29 cellular contexts compared by ENCODE assay signal in the genomic region with DNA sequence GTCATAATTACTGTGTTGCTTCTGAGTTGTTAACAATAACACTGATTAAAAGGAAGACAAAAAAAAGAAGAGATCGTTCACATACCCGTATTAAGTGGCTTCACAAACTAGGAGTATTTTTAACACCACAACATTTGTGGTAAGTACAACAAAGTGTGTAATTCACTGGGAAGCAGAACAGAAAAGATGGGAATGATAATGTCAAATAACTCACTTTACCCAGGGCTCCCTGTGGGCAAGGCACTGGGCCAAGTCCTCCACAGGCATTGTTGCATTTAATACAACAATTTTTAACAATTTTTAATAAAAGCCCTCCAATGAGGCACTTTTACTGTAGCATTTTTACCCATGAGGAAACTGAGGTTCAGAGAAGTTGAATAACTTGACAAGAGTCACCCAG.
DNase-seq lines count a peak whose midpoint lies in the region; ATAC-seq and TF ChIP-seq lines count a peak whose summit lies in the region.
"Had no signal": no experiment of that assay in that cellular context is flagged by ENCODE, and none has a peak within 500 bp of the region (broad histone marks: within the 10 kb centered on the region; RNA-seq: fewer than 3 reads in every experiment).

No MANE protein-coding gene starts in this region.

- H3K9me2 ChIP-seq in SK-N-SH: no peaks in the 10 kb centered on the region

- CTCF ChIA-PET in SK-N-SH (lab: Yijun Ruan, JAX): no interaction called here

- no peak for ATAC-seq in SK-N-SH treated with all-trans-retinoic acid at 6 μM for 48 hours
- ATAC-seq: A549; CD8-positive, alpha-beta T cell had no signal

- H3K4me3 ChIP-seq in SK-N-SH (ENCODE audit: low read depth in 2 of 2, low read length in 1 of 2): no peak overlapping the region
- H3K4me3 ChIP-seq in SK-N-MC: no peak overlapping the region
- H3K4me3 ChIP-seq: A549; BLaER1; BLaER1 treated with 17β-estradiol and CSF1 and Interleukin-3, amounts not matched to agents 10 nM and 100 nM had no signal

- H3K27ac ChIP-seq in SK-N-SH (ENCODE audit: low read depth in 2 of 2, low read length in 1 of 2): peak overlapping the region in 1 of 2 experiments; percentile 37; a peak in 1 of 4 replicates
- no peak overlapping the region for H3K27ac ChIP-seq in SK-N-MC
- H3K27ac ChIP-seq: 22Rv1; A549; BLaER1; BLaER1 treated with 17β-estradiol and CSF1 and Interleukin-3, amounts not matched to agents 10 nM and 100 nM; C4-2B had no signal

- no peak for TF ChIP-seq CTCF in SK-N-SH (IDR thresholded peaks at IDR 0.05)

- H3K27me3 ChIP-seq in SK-N-SH (ENCODE audit: insufficient read depth): no peaks in the 10 kb centered on the region
- H3K27me3 ChIP-seq: BE2C; BLaER1; BLaER1 treated with 17β-estradiol and CSF1 and Interleukin-3, amounts not matched to agents 10 nM and 100 nM had no signal

- H4K20me1 ChIP-seq in SK-N-SH (ENCODE audit: insufficient read depth): no peaks in the 10 kb centered on the region
- H4K20me1 ChIP-seq: BLaER1; BLaER1 treated with 17β-estradiol and CSF1 and Interleukin-3, amounts not matched to agents 10 nM and 100 nM had no signal

- 50% methylated on average over 2 of the region's 2 CpGs for WGBS in SK-N-SH (ENCODE audit: low lambda C conversion rate)

- 0 out of 2 replicates have a peak overlapping the region, but pooled peaks have one; percentile 29 for H2AFZ ChIP-seq in SK-N-SH (ENCODE audit: low read depth)

- no peak for TF ChIP-seq RAD21 in SK-N-SH (IDR thresholded peaks at IDR 0.05; ENCODE audit: low read length)

- H3K36me3 ChIP-seq in SK-N-SH (replicated peaks in 1 of 2; ENCODE audit: control insufficient read depth in 1 of 2, insufficient read depth in 2 of 2, low read length in 1 of 2) (no peaks in the 10 kb centered on the region), SK-N-MC (ENCODE audit: insufficient read depth, low read length) (no peaks in the 10 kb centered on the region)
- H3K36me3 ChIP-seq: BE2C; BLaER1; BLaER1 treated with 17β-estradiol and CSF1 and Interleukin-3, amounts not matched to agents 10 nM and 100 nM had no signal

- DNase-seq in SK-N-SH (no peak), SK-N-MC (ENCODE audit: low read depth, low spot score) (peak; percentile 6)
- no peak for DNase-seq in activated naive CD4-positive, alpha-beta T cell treated with Interleukin-2 at 50 U/mL for 16 hours
- DNase-seq: 8988T; ACHN; AML-193; BE2C; C1 segment of cervical spinal cord; Caco-2; Calu3; CD4-positive, alpha-beta memory T cell; CD4-positive, alpha-beta T cell; CD4-positive, CD25-positive, alpha-beta regulatory T cell; CD8-positive, alpha-beta memory T cell; CD8-positive, alpha-beta T cell; COR-L47; DMS 273 treated with DMSO at 0.1 percent for 48 hours; DMS153; DMS53; DMS79; DMS79 treated with DMSO at 0.1 percent for 48 hours; DND-41; EL had no signal

- no peaks in the 10 kb centered on the region for H3K79me2 ChIP-seq in SK-N-SH (ENCODE audit: insufficient read depth)

- H3K4me1 ChIP-seq in SK-N-SH (ENCODE audit: control insufficient read depth in 1 of 2, insufficient read depth in 2 of 2, low read depth in 1 of 2, low read length in 1 of 2): peaks cover 0 to 7% of the 10 kb centered on the region in 2 experiments; a peak in 3 of 4 replicates
- H3K4me1 ChIP-seq: A549; BE2C; BLaER1; BLaER1 treated with 17β-estradiol and CSF1 and Interleukin-3, amounts not matched to agents 10 nM and 100 nM; Caco-2 had no signal

- POLR2A ChIA-PET in SK-N-SH (lab: Yijun Ruan, JAX): no interaction called here

- TF ChIP-seq EP300 in SK-N-SH (IDR thresholded peaks at IDR 0.05; ENCODE audit: borderline replicate concordance in 1 of 2, low read depth in 1 of 2, low read length in 1 of 2): peak; percentile 8 to 41; a peak in 1 of 4 replicates

- H3K9ac ChIP-seq in SK-N-SH: no peak overlapping the region
- no peak overlapping the region for H3K9ac ChIP-seq in SK-N-MC (ENCODE audit: insufficient read length)
- H3K9ac ChIP-seq: BLaER1; BLaER1 treated with 17β-estradiol and CSF1 and Interleukin-3, amounts not matched to agents 10 nM and 100 nM had no signal

- peaks cover 11% of the 10 kb centered on the region for H3F3A ChIP-seq in SK-N-SH (replicated peaks; ENCODE audit: insufficient read depth)

- H3K9me3 ChIP-seq in SK-N-SH (no peaks in the 10 kb centered on the region), SK-N-MC (ENCODE audit: low read depth, low read length) (no peaks in the 10 kb centered on the region)
- H3K9me3 ChIP-seq: A549; BE2C; BLaER1; BLaER1 treated with 17β-estradiol and CSF1 and Interleukin-3, amounts not matched to agents 10 nM and 100 nM; Caco-2 had no signal

- H3K4me2 ChIP-seq in SK-N-SH: no peak overlapping the region
- H3K4me2 ChIP-seq: A549; BLaER1; BLaER1 treated with 17β-estradiol and CSF1 and Interleukin-3, amounts not matched to agents 10 nM and 100 nM had no signal

TF ChIP-seq in SK-N-SH, 30 proteins besides CTCF, POLR2A, EP300 and RAD21:
- TF ChIP-seq YY1 (IDR thresholded peaks at IDR 0.05; ENCODE audit: low read depth) (no peak), NFIC (IDR thresholded peaks at IDR 0.05; ENCODE audit: borderline replicate concordance) (peak; percentile 69), GABPA (IDR thresholded peaks at IDR 0.05; ENCODE audit: low read depth) (no peak), RXRA (IDR thresholded peaks at IDR 0.05; ENCODE audit: borderline replicate concordance, low read depth) (no peak), TCF12 (IDR thresholded peaks at IDR 0.05) (peak; percentile 70)
- TF ChIP-seq, protein P1, sequence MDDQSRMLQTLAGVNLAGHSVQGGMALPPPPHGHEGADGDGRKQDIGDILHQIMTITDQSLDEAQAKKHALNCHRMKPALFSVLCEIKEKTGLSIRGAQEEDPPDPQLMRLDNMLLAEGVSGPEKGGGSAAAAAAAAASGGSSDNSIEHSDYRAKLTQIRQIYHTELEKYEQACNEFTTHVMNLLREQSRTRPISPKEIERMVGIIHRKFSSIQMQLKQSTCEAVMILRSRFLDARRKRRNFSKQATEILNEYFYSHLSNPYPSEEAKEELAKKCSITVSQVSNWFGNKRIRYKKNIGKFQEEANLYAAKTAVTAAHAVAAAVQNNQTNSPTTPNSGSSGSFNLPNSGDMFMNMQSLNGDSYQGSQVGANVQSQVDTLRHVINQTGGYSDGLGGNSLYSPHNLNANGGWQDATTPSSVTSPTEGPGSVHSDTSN (IDR thresholded peaks at IDR 0.05): peak; percentile 68
- TF ChIP-seq, protein P2, sequence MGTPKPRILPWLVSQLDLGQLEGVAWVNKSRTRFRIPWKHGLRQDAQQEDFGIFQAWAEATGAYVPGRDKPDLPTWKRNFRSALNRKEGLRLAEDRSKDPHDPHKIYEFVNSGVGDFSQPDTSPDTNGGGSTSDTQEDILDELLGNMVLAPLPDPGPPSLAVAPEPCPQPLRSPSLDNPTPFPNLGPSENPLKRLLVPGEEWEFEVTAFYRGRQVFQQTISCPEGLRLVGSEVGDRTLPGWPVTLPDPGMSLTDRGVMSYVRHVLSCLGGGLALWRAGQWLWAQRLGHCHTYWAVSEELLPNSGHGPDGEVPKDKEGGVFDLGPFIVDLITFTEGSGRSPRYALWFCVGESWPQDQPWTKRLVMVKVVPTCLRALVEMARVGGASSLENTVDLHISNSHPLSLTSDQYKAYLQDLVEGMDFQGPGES (IDR thresholded peaks at IDR 0.05; ENCODE audit: low read depth, low read length): no peak
- TF ChIP-seq, protein P3, sequence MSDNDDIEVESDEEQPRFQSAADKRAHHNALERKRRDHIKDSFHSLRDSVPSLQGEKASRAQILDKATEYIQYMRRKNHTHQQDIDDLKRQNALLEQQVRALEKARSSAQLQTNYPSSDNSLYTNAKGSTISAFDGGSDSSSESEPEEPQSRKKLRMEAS (IDR thresholded peaks at IDR 0.05; ENCODE audit: low read depth): no peak
TF ChIP-seq in SK-N-SH: peak in this region for 3.

TF ChIP-seq in SK-N-SH treated with all-trans-retinoic acid at 6 μM for 48 hours, 23 proteins besides CTCF, POLR2A, EP300 and RAD21 (continues in another document):
- no peak for TF ChIP-seq ISL1 (CRISPR knock-in tag; IDR thresholded peaks at IDR 0.05)
- TF ChIP-seq CSDC2 (CRISPR knock-in tag; IDR thresholded peaks at IDR 0.05): no peak
- TF ChIP-seq, protein P4, sequence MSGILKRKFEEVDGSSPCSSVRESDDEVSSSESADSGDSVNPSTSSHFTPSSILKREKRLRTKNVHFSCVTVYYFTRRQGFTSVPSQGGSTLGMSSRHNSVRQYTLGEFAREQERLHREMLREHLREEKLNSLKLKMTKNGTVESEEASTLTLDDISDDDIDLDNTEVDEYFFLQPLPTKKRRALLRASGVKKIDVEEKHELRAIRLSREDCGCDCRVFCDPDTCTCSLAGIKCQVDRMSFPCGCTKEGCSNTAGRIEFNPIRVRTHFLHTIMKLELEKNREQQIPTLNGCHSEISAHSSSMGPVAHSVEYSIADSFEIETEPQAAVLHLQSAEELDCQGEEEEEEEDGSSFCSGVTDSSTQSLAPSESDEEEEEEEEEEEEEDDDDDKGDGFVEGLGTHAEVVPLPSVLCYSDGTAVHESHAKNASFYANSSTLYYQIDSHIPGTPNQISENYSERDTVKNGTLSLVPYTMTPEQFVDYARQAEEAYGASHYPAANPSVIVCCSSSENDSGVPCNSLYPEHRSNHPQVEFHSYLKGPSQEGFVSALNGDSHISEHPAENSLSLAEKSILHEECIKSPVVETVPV (CRISPR knock-in tag; IDR thresholded peaks at IDR 0.05): no peak
- TF ChIP-seq PPARA (CRISPR knock-in tag; IDR thresholded peaks at IDR 0.05; ENCODE audit: borderline replicate concordance): no peak
- no peak for TF ChIP-seq OSR1 (CRISPR knock-in tag; IDR thresholded peaks at IDR 0.05)
- TF ChIP-seq, protein P5, sequence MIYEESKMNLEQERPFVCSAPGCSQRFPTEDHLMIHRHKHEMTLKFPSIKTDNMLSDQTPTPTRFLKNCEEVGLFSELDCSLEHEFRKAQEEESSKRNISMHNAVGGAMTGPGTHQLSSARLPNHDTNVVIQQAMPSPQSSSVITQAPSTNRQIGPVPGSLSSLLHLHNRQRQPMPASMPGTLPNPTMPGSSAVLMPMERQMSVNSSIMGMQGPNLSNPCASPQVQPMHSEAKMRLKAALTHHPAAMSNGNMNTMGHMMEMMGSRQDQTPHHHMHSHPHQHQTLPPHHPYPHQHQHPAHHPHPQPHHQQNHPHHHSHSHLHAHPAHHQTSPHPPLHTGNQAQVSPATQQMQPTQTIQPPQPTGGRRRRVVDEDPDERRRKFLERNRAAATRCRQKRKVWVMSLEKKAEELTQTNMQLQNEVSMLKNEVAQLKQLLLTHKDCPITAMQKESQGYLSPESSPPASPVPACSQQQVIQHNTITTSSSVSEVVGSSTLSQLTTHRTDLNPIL (CRISPR knock-in tag; IDR thresholded peaks at IDR 0.05; ENCODE audit: low read depth): no peak
- no peak for TF ChIP-seq TCF4 (CRISPR knock-in tag; IDR thresholded peaks at IDR 0.05; ENCODE audit: borderline replicate concordance)
